In the genomic region with DNA sequence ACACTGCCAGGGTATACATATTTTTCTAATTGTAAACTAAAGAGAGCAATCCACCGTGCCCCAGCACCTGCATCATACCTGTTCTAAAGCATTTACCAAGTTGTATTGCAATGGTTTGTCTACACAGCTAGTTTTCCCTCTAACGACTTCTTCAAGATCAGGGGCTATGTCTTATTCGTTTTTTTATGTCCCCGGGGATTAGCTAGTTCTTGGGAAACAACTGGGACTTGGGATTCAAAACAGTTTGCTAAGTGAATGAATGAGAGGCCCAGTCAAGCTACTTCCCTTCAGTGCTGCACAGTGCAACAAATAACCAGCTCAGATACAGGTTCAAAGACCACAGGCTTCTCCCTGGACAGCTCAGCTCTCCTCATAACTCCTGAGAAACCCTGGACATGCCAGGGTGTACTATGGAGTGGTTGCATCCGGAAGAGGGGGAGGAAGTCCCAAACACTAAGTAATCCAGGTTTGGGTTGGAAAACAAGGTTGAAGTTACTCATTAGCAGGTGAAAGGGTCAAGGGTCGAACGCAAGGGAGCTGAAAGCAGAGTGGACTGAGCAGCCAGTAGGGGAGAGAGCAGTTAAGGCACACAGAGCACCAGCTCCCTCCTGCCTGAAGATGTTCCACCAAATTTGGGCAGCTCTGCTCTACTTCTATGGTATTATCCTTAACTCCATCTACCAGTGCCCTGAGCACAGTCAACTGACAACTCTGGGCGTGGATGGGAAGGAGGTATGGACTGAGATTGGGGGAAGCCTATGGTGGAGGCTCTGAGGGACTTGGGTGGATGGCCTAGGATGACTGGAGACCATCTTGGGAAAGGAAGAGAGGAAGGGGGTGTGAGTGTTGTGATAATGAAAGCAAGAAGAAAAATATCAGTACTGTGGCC, we compare ENCODE assay signal across 1 cellular context.
A peak's percentile ranks its signal among the peaks of the same experiment; 100 is the strongest.
TF ChIP-seq lines count a peak whose summit lies in the region.

A gene (plus strand): TSS at position 546 of the 889 bp plus-strand sequence. CDS start 73 bp downstream, at position 619.

TF ChIP-seq in HepG2, 621 proteins besides CTCF, POLR2A, EP300 and RAD21 (continued from another document and continues in another):
- TF ChIP-seq, protein P1, sequence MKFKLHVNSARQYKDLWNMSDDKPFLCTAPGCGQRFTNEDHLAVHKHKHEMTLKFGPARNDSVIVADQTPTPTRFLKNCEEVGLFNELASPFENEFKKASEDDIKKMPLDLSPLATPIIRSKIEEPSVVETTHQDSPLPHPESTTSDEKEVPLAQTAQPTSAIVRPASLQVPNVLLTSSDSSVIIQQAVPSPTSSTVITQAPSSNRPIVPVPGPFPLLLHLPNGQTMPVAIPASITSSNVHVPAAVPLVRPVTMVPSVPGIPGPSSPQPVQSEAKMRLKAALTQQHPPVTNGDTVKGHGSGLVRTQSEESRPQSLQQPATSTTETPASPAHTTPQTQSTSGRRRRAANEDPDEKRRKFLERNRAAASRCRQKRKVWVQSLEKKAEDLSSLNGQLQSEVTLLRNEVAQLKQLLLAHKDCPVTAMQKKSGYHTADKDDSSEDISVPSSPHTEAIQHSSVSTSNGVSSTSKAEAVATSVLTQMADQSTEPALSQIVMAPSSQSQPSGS (CRISPR knock-in tag; IDR thresholded peaks at IDR 0.05) = peak; percentile 77
- no peak for TF ChIP-seq SRSF1 (optimal IDR thresholded peaks at IDR 0.05; ENCODE audit: low read depth, low read length)
- TF ChIP-seq ZBTB3 (CRISPR knock-in tag; IDR thresholded peaks at IDR 0.05; ENCODE audit: borderline replicate concordance, low read depth) = peak; percentile 91
- TF ChIP-seq ZNF205 (CRISPR knock-in tag; IDR thresholded peaks at IDR 0.05) = peak; percentile 91
- TF ChIP-seq RBM39 (IDR thresholded peaks at IDR 0.05; ENCODE audit: low read depth, low read length, poor library complexity, severe bottlenecking) = no peak
- TF ChIP-seq PRPF4 (IDR thresholded peaks at IDR 0.05; ENCODE audit: low read depth, low read length, poor library complexity, severe bottlenecking) = no peak
- TF ChIP-seq, protein P2, sequence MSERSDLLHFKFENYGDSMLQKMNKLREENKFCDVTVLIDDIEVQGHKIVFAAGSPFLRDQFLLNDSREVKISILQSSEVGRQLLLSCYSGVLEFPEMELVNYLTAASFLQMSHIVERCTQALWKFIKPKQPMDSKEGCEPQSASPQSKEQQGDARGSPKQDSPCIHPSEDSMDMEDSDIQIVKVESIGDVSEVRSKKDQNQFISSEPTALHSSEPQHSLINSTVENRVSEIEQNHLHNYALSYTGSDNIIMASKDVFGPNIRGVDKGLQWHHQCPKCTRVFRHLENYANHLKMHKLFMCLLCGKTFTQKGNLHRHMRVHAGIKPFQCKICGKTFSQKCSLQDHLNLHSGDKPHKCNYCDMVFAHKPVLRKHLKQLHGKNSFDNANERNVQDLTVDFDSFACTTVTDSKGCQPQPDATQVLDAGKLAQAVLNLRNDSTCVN (CRISPR knock-in tag; IDR thresholded peaks at IDR 0.05; ENCODE audit: borderline replicate concordance) = peak; percentile 92
- TF ChIP-seq ZNF17 (CRISPR knock-in tag; IDR thresholded peaks at IDR 0.05) = no peak
- peak; percentile 71; the same call in 1 of the 2 replicates for TF ChIP-seq ARNTL (CRISPR knock-in tag; IDR thresholded peaks at IDR 0.05)
- peak; percentile 71; the same call in 1 of the 2 replicates for TF ChIP-seq KDM5A (IDR thresholded peaks at IDR 0.05; ENCODE audit: borderline replicate concordance, low read length)
- no peak; the same call in 1 of the 2 replicates for TF ChIP-seq PHF20 (CRISPR knock-in tag; IDR thresholded peaks at IDR 0.05)
- TF ChIP-seq, protein P3, sequence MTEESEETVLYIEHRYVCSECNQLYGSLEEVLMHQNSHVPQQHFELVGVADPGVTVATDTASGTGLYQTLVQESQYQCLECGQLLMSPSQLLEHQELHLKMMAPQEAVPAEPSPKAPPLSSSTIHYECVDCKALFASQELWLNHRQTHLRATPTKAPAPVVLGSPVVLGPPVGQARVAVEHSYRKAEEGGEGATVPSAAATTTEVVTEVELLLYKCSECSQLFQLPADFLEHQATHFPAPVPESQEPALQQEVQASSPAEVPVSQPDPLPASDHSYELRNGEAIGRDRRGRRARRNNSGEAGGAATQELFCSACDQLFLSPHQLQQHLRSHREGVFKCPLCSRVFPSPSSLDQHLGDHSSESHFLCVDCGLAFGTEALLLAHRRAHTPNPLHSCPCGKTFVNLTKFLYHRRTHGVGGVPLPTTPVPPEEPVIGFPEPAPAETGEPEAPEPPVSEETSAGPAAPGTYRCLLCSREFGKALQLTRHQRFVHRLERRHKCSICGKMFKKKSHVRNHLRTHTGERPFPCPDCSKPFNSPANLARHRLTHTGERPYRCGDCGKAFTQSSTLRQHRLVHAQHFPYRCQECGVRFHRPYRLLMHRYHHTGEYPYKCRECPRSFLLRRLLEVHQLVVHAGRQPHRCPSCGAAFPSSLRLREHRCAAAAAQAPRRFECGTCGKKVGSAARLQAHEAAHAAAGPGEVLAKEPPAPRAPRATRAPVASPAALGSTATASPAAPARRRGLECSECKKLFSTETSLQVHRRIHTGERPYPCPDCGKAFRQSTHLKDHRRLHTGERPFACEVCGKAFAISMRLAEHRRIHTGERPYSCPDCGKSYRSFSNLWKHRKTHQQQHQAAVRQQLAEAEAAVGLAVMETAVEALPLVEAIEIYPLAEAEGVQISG (CRISPR knock-in tag; IDR thresholded peaks at IDR 0.05) = peak; percentile 85
- peak; percentile 98 for TF ChIP-seq PHF21A (CRISPR knock-in tag; IDR thresholded peaks at IDR 0.05)
- TF ChIP-seq, protein P4, sequence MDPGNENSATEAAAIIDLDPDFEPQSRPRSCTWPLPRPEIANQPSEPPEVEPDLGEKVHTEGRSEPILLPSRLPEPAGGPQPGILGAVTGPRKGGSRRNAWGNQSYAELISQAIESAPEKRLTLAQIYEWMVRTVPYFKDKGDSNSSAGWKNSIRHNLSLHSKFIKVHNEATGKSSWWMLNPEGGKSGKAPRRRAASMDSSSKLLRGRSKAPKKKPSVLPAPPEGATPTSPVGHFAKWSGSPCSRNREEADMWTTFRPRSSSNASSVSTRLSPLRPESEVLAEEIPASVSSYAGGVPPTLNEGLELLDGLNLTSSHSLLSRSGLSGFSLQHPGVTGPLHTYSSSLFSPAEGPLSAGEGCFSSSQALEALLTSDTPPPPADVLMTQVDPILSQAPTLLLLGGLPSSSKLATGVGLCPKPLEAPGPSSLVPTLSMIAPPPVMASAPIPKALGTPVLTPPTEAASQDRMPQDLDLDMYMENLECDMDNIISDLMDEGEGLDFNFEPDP (CRISPR knock-in tag; conservative IDR thresholded peaks at IDR 0.05) = no peak
- TF ChIP-seq HDAC6 (IDR thresholded peaks at IDR 0.05; ENCODE audit: low read depth, low read length) = no peak
- TF ChIP-seq, protein P5, sequence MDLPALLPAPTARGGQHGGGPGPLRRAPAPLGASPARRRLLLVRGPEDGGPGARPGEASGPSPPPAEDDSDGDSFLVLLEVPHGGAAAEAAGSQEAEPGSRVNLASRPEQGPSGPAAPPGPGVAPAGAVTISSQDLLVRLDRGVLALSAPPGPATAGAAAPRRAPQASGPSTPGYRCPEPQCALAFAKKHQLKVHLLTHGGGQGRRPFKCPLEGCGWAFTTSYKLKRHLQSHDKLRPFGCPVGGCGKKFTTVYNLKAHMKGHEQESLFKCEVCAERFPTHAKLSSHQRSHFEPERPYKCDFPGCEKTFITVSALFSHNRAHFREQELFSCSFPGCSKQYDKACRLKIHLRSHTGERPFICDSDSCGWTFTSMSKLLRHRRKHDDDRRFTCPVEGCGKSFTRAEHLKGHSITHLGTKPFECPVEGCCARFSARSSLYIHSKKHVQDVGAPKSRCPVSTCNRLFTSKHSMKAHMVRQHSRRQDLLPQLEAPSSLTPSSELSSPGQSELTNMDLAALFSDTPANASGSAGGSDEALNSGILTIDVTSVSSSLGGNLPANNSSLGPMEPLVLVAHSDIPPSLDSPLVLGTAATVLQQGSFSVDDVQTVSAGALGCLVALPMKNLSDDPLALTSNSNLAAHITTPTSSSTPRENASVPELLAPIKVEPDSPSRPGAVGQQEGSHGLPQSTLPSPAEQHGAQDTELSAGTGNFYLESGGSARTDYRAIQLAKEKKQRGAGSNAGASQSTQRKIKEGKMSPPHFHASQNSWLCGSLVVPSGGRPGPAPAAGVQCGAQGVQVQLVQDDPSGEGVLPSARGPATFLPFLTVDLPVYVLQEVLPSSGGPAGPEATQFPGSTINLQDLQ (CRISPR knock-in tag; IDR thresholded peaks at IDR 0.05) = no peak
- peak; percentile 93; the same call in 1 of the 2 replicates for TF ChIP-seq RXRA (CRISPR knock-in tag; IDR thresholded peaks at IDR 0.05)
- TF ChIP-seq, protein P6, sequence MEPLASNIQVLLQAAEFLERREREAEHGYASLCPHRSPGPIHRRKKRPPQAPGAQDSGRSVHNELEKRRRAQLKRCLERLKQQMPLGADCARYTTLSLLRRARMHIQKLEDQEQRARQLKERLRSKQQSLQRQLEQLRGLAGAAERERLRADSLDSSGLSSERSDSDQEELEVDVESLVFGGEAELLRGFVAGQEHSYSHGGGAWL (CRISPR knock-in tag; IDR thresholded peaks at IDR 0.05) = no peak; the same call in 1 of the 2 replicates
- no peak for TF ChIP-seq ZNF672 (CRISPR knock-in tag; IDR thresholded peaks at IDR 0.05)
- TF ChIP-seq ZKSCAN1 (IDR thresholded peaks at IDR 0.05; ENCODE audit: low read length) = 0 out of 2 replicates have a peak, but pooled peaks have one; percentile 9
- 0 out of 2 replicates have a peak, but pooled peaks have one; percentile 41 for TF ChIP-seq ZBTB21 (CRISPR knock-in tag; IDR thresholded peaks at IDR 0.05)
- no peak for TF ChIP-seq CHD2 (IDR thresholded peaks at IDR 0.05; ENCODE audit: low read depth, low read length)
- TF ChIP-seq GABPA (IDR thresholded peaks at IDR 0.05; ENCODE audit: low read depth, low read length) = no peak
- no peak for TF ChIP-seq GABPA (CRISPR knock-in tag; IDR thresholded peaks at IDR 0.05; ENCODE audit: low read depth)
- peak; percentile 94 for TF ChIP-seq ZNF564 (CRISPR knock-in tag; IDR thresholded peaks at IDR 0.05)
- TF ChIP-seq ZNF577 (CRISPR knock-in tag; IDR thresholded peaks at IDR 0.05; ENCODE audit: borderline replicate concordance, low read depth) = no peak
- TF ChIP-seq ZNF510 (CRISPR knock-in tag; IDR thresholded peaks at IDR 0.05; ENCODE audit: low read depth) = 0 out of 2 replicates have a peak, but pooled peaks have one; percentile 28
- TF ChIP-seq CEBPG (CRISPR knock-in tag; IDR thresholded peaks at IDR 0.05) = peak; percentile 79
- TF ChIP-seq SMARCE1 (IDR thresholded peaks at IDR 0.05; ENCODE audit: borderline replicate concordance) = no peak
- no peak for TF ChIP-seq ZNF720 (CRISPR knock-in tag; IDR thresholded peaks at IDR 0.05)
- no peak; the same call in 1 of the 2 replicates for TF ChIP-seq RARG (CRISPR knock-in tag; IDR thresholded peaks at IDR 0.05; ENCODE audit: low read depth)
- peak; percentile 89; the same call in 1 of the 2 replicates for TF ChIP-seq ZNF235 (CRISPR knock-in tag; IDR thresholded peaks at IDR 0.05; ENCODE audit: borderline replicate concordance)
- TF ChIP-seq JUND (CRISPR knock-in tag; IDR thresholded peaks at IDR 0.05) = peak; percentile 48; the same call in 1 of the 2 replicates
- no peak for TF ChIP-seq TAF15 (IDR thresholded peaks at IDR 0.05; ENCODE audit: low read depth, low read length, poor library complexity, severe bottlenecking)
- TF ChIP-seq PCBP2 (optimal IDR thresholded peaks at IDR 0.05; ENCODE audit: low read depth, low read length, poor library complexity, severe bottlenecking) = no peak
- TF ChIP-seq, protein P7, sequence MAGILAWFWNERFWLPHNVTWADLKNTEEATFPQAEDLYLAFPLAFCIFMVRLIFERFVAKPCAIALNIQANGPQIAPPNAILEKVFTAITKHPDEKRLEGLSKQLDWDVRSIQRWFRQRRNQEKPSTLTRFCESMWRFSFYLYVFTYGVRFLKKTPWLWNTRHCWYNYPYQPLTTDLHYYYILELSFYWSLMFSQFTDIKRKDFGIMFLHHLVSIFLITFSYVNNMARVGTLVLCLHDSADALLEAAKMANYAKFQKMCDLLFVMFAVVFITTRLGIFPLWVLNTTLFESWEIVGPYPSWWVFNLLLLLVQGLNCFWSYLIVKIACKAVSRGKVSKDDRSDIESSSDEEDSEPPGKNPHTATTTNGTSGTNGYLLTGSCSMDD (CRISPR knock-in tag; IDR thresholded peaks at IDR 0.05) = no peak
- TF ChIP-seq, protein P8, sequence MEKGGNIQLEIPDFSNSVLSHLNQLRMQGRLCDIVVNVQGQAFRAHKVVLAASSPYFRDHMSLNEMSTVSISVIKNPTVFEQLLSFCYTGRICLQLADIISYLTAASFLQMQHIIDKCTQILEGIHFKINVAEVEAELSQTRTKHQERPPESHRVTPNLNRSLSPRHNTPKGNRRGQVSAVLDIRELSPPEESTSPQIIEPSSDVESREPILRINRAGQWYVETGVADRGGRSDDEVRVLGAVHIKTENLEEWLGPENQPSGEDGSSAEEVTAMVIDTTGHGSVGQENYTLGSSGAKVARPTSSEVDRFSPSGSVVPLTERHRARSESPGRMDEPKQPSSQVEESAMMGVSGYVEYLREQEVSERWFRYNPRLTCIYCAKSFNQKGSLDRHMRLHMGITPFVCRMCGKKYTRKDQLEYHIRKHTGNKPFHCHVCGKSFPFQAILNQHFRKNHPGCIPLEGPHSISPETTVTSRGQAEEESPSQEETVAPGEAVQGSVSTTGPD (CRISPR knock-in tag; IDR thresholded peaks at IDR 0.05) = no peak
- TF ChIP-seq ZNF121 (CRISPR knock-in tag; IDR thresholded peaks at IDR 0.05) = peak; percentile 65; the same call in 1 of the 2 replicates
- TF ChIP-seq, protein P9, sequence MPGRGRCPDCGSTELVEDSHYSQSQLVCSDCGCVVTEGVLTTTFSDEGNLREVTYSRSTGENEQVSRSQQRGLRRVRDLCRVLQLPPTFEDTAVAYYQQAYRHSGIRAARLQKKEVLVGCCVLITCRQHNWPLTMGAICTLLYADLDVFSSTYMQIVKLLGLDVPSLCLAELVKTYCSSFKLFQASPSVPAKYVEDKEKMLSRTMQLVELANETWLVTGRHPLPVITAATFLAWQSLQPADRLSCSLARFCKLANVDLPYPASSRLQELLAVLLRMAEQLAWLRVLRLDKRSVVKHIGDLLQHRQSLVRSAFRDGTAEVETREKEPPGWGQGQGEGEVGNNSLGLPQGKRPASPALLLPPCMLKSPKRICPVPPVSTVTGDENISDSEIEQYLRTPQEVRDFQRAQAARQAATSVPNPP (CRISPR knock-in tag; IDR thresholded peaks at IDR 0.05) = peak; percentile 83; the same call in 1 of the 2 replicates
- TF ChIP-seq HNF4G (IDR thresholded peaks at IDR 0.05; ENCODE audit: borderline replicate concordance, low read depth, low read length) = peak; percentile 95
- TF ChIP-seq HNF4G (CRISPR knock-in tag; IDR thresholded peaks at IDR 0.05; ENCODE audit: borderline replicate concordance, low read depth) = peak; percentile 91; the same call in 1 of the 2 replicates
- TF ChIP-seq, protein P10, sequence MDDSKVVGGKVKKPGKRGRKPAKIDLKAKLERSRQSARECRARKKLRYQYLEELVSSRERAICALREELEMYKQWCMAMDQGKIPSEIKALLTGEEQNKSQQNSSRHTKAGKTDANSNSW (CRISPR knock-in tag; IDR thresholded peaks at IDR 0.05; ENCODE audit: borderline replicate concordance) = peak; percentile 72; the same call in 1 of the 2 replicates
- peak; percentile 87; the same call in 1 of the 2 replicates for TF ChIP-seq NFKBIZ (CRISPR knock-in tag; IDR thresholded peaks at IDR 0.05)
- TF ChIP-seq NPAS2 (CRISPR knock-in tag; IDR thresholded peaks at IDR 0.05; ENCODE audit: borderline replicate concordance) = no peak
- no peak for TF ChIP-seq ZNF737 (CRISPR knock-in tag; IDR thresholded peaks at IDR 0.05; ENCODE audit: borderline replicate concordance)
- TF ChIP-seq KAT7 (CRISPR knock-in tag; IDR thresholded peaks at IDR 0.05; ENCODE audit: borderline replicate concordance) = no peak; the same call in 1 of the 2 replicates
